In the genomic region with DNA sequence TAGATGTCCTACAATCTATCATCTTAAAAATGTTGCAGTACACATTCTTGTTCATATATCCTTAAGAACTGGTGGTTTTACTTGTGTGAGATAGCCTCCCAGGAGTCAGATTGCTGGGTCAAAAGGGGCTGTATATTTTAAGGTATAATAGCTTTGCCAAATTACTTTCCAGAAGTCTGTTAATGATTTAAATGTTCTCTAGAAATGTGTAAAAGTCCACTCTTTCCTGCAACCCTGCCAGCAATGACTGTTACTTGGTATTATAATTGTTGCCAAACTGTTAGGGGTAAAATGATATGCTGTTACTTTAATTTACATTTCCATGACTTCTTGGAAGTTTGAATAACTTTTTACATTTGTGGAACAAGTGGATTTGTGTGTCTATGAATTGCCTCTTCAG, we compare ENCODE assay signal across 25 cellular contexts.
"Had no signal": no experiment of that assay in that cellular context is flagged by ENCODE, and none has a peak within 500 bp of the region (broad histone marks: within the 10 kb centered on the region; RNA-seq: fewer than 3 reads in every experiment).

No MANE protein-coding gene starts in this region.

- ATAC-seq: effector memory CD8-positive, alpha-beta T cell; esophagus mucosa; gastrocnemius medialis; heart right ventricle; left colon; lower lobe of right lung; mucosa of descending colon had no signal

- H3K27ac ChIP-seq: colonic mucosa, epithelial cell of prostate, esophagus squamous epithelium, gastrocnemius medialis, heart right ventricle, left ventricle myocardium inferior, lower lobe of right lung had no signal

- H3K4me1 ChIP-seq: colonic mucosa, gastrocnemius medialis, left ventricle myocardium inferior had no signal

- H3K4me3 ChIP-seq: colonic mucosa, esophagus squamous epithelium, gastrocnemius medialis, heart right ventricle, left ventricle myocardium inferior, lower lobe of right lung, mucosa of descending colon had no signal

- H3K9me3 ChIP-seq: colonic mucosa, esophagus squamous epithelium, gastrocnemius medialis, heart right ventricle, left ventricle myocardium inferior, lower lobe of right lung, mucosa of descending colon had no signal

- FAIRE-seq: islet of Langerhans, keratinocyte had no signal

- H3K27me3 ChIP-seq: colonic mucosa, esophagus squamous epithelium, gastrocnemius medialis, heart right ventricle had no signal

- H3K36me3 ChIP-seq: colonic mucosa, esophagus squamous epithelium, gastrocnemius medialis, heart right ventricle, left ventricle myocardium inferior, lower lobe of right lung had no signal

- DNase-seq: cerebellar nuclear complex; colonic mucosa; cortex of kidney; effector CD8-positive, alpha-beta T cell; effector memory CD8-positive, alpha-beta T cell; endodermal cell; erythroblast; esophagus squamous epithelium; foreskin fibroblast; foreskin melanocyte; gastrocnemius medialis; glutamatergic neuron; head of caudate nucleus; heart right ventricle; hippocampal formation; kidney glomerular epithelial cell; left colon; left ventricle myocardium inferior; lower lobe of right lung; mesenchymal stem cell; mucosa of descending colon had no signal
